ENCODE assay signal across 2 cellular contexts in the genomic region with DNA sequence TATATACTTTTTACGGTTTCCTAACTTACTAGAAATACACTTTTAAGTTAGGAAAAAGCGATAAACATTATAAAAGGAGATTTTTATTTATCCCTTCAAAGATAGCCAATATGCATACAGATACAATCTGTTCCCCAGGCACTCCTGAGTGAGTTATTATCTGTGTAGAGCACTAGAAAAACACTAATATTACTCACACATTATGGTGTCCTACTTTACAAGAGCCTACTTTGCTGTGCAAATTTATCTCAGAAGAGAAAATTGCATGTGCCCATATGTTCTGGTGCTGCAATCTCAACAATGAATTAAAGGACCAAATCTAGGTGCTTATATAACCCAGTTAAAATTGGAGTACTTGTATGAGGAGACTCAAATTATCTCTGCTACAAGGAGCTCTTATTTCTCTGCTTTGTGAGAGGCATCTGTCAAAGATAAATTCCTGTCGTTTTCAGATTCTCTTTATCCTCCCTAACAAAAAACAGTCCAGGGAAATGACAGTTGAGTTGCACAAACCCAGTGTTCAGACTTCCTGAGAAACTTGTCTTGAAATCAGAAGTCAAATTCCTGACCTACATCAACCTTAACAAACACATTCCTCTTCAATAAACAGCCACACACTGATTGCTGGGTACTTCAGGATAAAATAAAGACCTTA.
TF ChIP-seq lines count a peak whose summit lies in the region.

No MANE protein-coding gene starts in this region.

TF ChIP-seq in A549, 52 proteins besides CTCF, POLR2A, EP300 and RAD21 (continued from another document):
- no peak for TF ChIP-seq ELK1 (IDR thresholded peaks at IDR 0.05; ENCODE audit: low read depth, low read length)
- TF ChIP-seq TP53 (CRISPR knock-in tag; IDR thresholded peaks at IDR 0.05) = no peak
- no peak for TF ChIP-seq RCOR1 (IDR thresholded peaks at IDR 0.05; ENCODE audit: low read depth, low read length)
- TF ChIP-seq FOSL2 (IDR thresholded peaks at IDR 0.05) = no peak
- no peak for TF ChIP-seq FOSL2 (CRISPR knock-in tag; IDR thresholded peaks at IDR 0.05)
- no peak for TF ChIP-seq MYC (IDR thresholded peaks at IDR 0.05; ENCODE audit: borderline replicate concordance, low read length)
- TF ChIP-seq PHF8 (IDR thresholded peaks at IDR 0.05; ENCODE audit: borderline replicate concordance, low read depth) = no peak
- TF ChIP-seq, protein P1, sequence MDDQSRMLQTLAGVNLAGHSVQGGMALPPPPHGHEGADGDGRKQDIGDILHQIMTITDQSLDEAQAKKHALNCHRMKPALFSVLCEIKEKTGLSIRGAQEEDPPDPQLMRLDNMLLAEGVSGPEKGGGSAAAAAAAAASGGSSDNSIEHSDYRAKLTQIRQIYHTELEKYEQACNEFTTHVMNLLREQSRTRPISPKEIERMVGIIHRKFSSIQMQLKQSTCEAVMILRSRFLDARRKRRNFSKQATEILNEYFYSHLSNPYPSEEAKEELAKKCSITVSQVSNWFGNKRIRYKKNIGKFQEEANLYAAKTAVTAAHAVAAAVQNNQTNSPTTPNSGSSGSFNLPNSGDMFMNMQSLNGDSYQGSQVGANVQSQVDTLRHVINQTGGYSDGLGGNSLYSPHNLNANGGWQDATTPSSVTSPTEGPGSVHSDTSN (IDR thresholded peaks at IDR 0.05) = no peak
- no peak for TF ChIP-seq POLR2AphosphoS2 (conservative IDR thresholded peaks at IDR 0.05; ENCODE audit: low read length)
- TF ChIP-seq JUNB (IDR thresholded peaks at IDR 0.05) = no peak
TF ChIP-seq in A549: peak in this region for 0.

TF ChIP-seq in SK-N-SH, 30 proteins besides CTCF, POLR2A, EP300 and RAD21 (continued from another document):
- TF ChIP-seq, protein P2, sequence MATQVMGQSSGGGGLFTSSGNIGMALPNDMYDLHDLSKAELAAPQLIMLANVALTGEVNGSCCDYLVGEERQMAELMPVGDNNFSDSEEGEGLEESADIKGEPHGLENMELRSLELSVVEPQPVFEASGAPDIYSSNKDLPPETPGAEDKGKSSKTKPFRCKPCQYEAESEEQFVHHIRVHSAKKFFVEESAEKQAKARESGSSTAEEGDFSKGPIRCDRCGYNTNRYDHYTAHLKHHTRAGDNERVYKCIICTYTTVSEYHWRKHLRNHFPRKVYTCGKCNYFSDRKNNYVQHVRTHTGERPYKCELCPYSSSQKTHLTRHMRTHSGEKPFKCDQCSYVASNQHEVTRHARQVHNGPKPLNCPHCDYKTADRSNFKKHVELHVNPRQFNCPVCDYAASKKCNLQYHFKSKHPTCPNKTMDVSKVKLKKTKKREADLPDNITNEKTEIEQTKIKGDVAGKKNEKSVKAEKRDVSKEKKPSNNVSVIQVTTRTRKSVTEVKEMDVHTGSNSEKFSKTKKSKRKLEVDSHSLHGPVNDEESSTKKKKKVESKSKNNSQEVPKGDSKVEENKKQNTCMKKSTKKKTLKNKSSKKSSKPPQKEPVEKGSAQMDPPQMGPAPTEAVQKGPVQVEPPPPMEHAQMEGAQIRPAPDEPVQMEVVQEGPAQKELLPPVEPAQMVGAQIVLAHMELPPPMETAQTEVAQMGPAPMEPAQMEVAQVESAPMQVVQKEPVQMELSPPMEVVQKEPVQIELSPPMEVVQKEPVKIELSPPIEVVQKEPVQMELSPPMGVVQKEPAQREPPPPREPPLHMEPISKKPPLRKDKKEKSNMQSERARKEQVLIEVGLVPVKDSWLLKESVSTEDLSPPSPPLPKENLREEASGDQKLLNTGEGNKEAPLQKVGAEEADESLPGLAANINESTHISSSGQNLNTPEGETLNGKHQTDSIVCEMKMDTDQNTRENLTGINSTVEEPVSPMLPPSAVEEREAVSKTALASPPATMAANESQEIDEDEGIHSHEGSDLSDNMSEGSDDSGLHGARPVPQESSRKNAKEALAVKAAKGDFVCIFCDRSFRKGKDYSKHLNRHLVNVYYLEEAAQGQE (IDR thresholded peaks at IDR 0.05; ENCODE audit: low read depth, low read length) = no peak
- TF ChIP-seq USF2 (IDR thresholded peaks at IDR 0.05; ENCODE audit: borderline replicate concordance, low read depth, low read length) (no peak), NRF1 (IDR thresholded peaks at IDR 0.05; ENCODE audit: low read depth, low read length) (no peak), ZBTB33 (IDR thresholded peaks at IDR 0.05; ENCODE audit: borderline replicate concordance, low read depth) (no peak), IRF3 (IDR thresholded peaks at IDR 0.05; ENCODE audit: low read depth, low read length) (no peak), FOXM1 (IDR thresholded peaks at IDR 0.05; ENCODE audit: low read depth) (no peak), FOSL2 (IDR thresholded peaks at IDR 0.05; ENCODE audit: borderline replicate concordance, low read depth) (no peak), USF1 (IDR thresholded peaks at IDR 0.05; ENCODE audit: borderline replicate concordance, low read depth) (no peak), GABPA (IDR thresholded peaks at IDR 0.05; ENCODE audit: low read depth) (0 out of 2 replicates have a peak, but pooled peaks have one; percentile 25), MAX (IDR thresholded peaks at IDR 0.05; ENCODE audit: low read depth) (no peak), GATA2 (CRISPR knock-in tag; IDR thresholded peaks at IDR 0.05) (peak; percentile 47; the same call in 1 of the 2 replicates), NFIC (IDR thresholded peaks at IDR 0.05; ENCODE audit: borderline replicate concordance) (no peak), RXRA (IDR thresholded peaks at IDR 0.05; ENCODE audit: borderline replicate concordance, low read depth) (no peak), EZH2phosphoT487 (IDR thresholded peaks at IDR 0.05; ENCODE audit: borderline replicate concordance, low read depth) (no peak), FOXJ3 (CRISPR knock-in tag; IDR thresholded peaks at IDR 0.05) (no peak), YY1 (IDR thresholded peaks at IDR 0.05; ENCODE audit: low read depth) (no peak), RFX5 (IDR thresholded peaks at IDR 0.05; ENCODE audit: low read length) (no peak), CHD2 (IDR thresholded peaks at IDR 0.05; ENCODE audit: low read length, partially characterized antibody) (no peak), TEAD4 (IDR thresholded peaks at IDR 0.05; ENCODE audit: borderline replicate concordance, insufficient read depth) (no peak), ELF1 (IDR thresholded peaks at IDR 0.05) (no peak), MEF2A (IDR thresholded peaks at IDR 0.05; ENCODE audit: borderline replicate concordance, low read depth) (no peak), MXI1 (IDR thresholded peaks at IDR 0.05; ENCODE audit: low read depth, low read length) (0 out of 2 replicates have a peak, but pooled peaks have one; percentile 21), TAF1 (IDR thresholded peaks at IDR 0.05; ENCODE audit: borderline replicate concordance, low read depth, low read length) (no peak), SIN3A (IDR thresholded peaks at IDR 0.05; ENCODE audit: borderline replicate concordance, low read depth, low read length) (no peak), TCF12 (IDR thresholded peaks at IDR 0.05) (peak; percentile 82), JUND (IDR thresholded peaks at IDR 0.05) (0 out of 2 replicates have a peak, but pooled peaks have one; percentile 13), POLR2AphosphoS5 (IDR thresholded peaks at IDR 0.05; ENCODE audit: low read depth, low read length) (no peak), RCOR1 (IDR thresholded peaks at IDR 0.05; ENCODE audit: low read length) (no peak)
- TF ChIP-seq, protein P1 (IDR thresholded peaks at IDR 0.05) = peak; percentile 72
